In genomic region chr5:43027054-43027785, GRCh38 we compare ENCODE assay signal across 29 cellular contexts.
"Had no signal": no experiment of that assay in that cellular context is flagged by ENCODE, and none has a peak within 500 bp of the region (broad histone marks: within the 10 kb centered on the region; RNA-seq: fewer than 3 reads in every experiment).

No MANE protein-coding gene starts in this region.

- H3K4me1 ChIP-seq: ascending aorta, breast epithelium, colonic mucosa, esophagus squamous epithelium, gastroesophageal sphincter had no signal

- FAIRE-seq: endometrium had no signal

- H3K36me3 ChIP-seq: ascending aorta, breast epithelium, cardiac muscle cell, colonic mucosa, esophagus squamous epithelium, gastroesophageal sphincter, heart right ventricle, WERI-Rb-1 had no signal

- H3K4me3 ChIP-seq: ascending aorta, breast epithelium, cardiac muscle cell, colonic mucosa, esophagus squamous epithelium, gastroesophageal sphincter, heart right ventricle had no signal

- DNase-seq: activated B cell treated with CpG ODN at 0.5 μM for 24 hours; activated CD4-positive, alpha-beta T cell treated with anti-CD3 and anti-CD28 coated beads for 48 hours; activated CD4-positive, alpha-beta T cell treated with anti-CD3 and anti-CD28 coated beads, Interleukin-2, amount 50 U/mL, for 1 hour; activated CD4-positive, alpha-beta T cell treated with anti-CD3 and anti-CD28 coated beads, Interleukin-2, amount 50 U/mL, for 48 hours; activated CD8-positive, alpha-beta memory T cell treated with anti-CD3 and anti-CD28 coated beads, Interleukin-2, amount 50 U/mL, for 48 hours; activated gamma-delta T cell; activated naive CD4-positive, alpha-beta T cell; activated naive CD4-positive, alpha-beta T cell treated with anti-CD3 and anti-CD28 coated beads, Interleukin-2, amount 10 ng/mL, durations not matched to agents 7 days and 5 days; activated naive CD8-positive, alpha-beta T cell treated with anti-CD3 and anti-CD28 coated beads, Interleukin-2, amount 10 ng/mL, durations not matched to agents 7 days and 5 days; activated T-cell treated with anti-CD3 and anti-CD28 coated beads for 4 hours; activated T-cell treated with anti-CD3 and anti-CD28 coated beads, Interleukin-2, amount 50 U/mL, for 24 hours; activated T-cell treated with anti-CD3 and anti-CD28 coated beads, Interleukin-2, amount 50 U/mL, for 72 hours; central memory CD4-positive, alpha-beta T cell; cerebellar nuclear complex; colonic mucosa; effector CD8-positive, alpha-beta T cell; esophagus squamous epithelium; foreskin melanocyte; heart right ventricle; T1000; WERI-Rb-1 had no signal

- H3K27ac ChIP-seq: ascending aorta, breast epithelium, cardiac muscle cell, colonic mucosa, epithelial cell of prostate, esophagus squamous epithelium, gastroesophageal sphincter, heart right ventricle, WERI-Rb-1 had no signal

- H3K27me3 ChIP-seq: ascending aorta, breast epithelium, colonic mucosa had no signal

- ATAC-seq: activated CD4-positive, CD25-positive, alpha-beta regulatory T cell treated with anti-CD3 and anti-CD28 coated beads, Interleukin-2, amount 50 U/mL, for 24 hours; activated naive CD4-positive, alpha-beta T cell treated with anti-CD3 and anti-CD28 coated beads, Interleukin-2, amount 50 U/mL, for 72 hours; activated T-cell treated with anti-CD3 and anti-CD28 coated beads, Interleukin-2, amount 50 U/mL, for 72 hours; gastroesophageal sphincter; heart right ventricle had no signal

- H3K9me3 ChIP-seq: ascending aorta, breast epithelium, colonic mucosa, esophagus squamous epithelium, gastroesophageal sphincter, heart right ventricle had no signal
